1 cellular context compared by ENCODE assay signal in genomic region chr9:133913571-133914369, GRCh38.
TF ChIP-seq lines count a peak whose summit lies in the region.

No MANE protein-coding gene starts in this region.

TF ChIP-seq in SK-N-SH treated with all-trans-retinoic acid at 6 μM for 48 hours, 23 proteins besides CTCF, POLR2A, EP300 and RAD21 (continued from another document):
- TF ChIP-seq POU6F1 (CRISPR knock-in tag; IDR thresholded peaks at IDR 0.05; ENCODE audit: borderline replicate concordance, low read depth) (no peak), TOX (CRISPR knock-in tag; IDR thresholded peaks at IDR 0.05; ENCODE audit: borderline replicate concordance) (no peak), OSR1 (CRISPR knock-in tag; IDR thresholded peaks at IDR 0.05) (no peak), RARB (CRISPR knock-in tag; IDR thresholded peaks at IDR 0.05) (no peak), SNAI2 (CRISPR knock-in tag; IDR thresholded peaks at IDR 0.05) (no peak), ZNF8 (CRISPR knock-in tag; IDR thresholded peaks at IDR 0.05) (no peak), ZNF565 (CRISPR knock-in tag; conservative IDR thresholded peaks at IDR 0.05; ENCODE audit: low read depth) (no peak), PATZ1 (CRISPR knock-in tag; IDR thresholded peaks at IDR 0.05; ENCODE audit: borderline replicate concordance) (no peak), GLIS3 (CRISPR knock-in tag; IDR thresholded peaks at IDR 0.05) (no peak), CSDC2 (CRISPR knock-in tag; IDR thresholded peaks at IDR 0.05) (no peak)
